12 cellular contexts compared by ENCODE assay signal in the genomic region with DNA sequence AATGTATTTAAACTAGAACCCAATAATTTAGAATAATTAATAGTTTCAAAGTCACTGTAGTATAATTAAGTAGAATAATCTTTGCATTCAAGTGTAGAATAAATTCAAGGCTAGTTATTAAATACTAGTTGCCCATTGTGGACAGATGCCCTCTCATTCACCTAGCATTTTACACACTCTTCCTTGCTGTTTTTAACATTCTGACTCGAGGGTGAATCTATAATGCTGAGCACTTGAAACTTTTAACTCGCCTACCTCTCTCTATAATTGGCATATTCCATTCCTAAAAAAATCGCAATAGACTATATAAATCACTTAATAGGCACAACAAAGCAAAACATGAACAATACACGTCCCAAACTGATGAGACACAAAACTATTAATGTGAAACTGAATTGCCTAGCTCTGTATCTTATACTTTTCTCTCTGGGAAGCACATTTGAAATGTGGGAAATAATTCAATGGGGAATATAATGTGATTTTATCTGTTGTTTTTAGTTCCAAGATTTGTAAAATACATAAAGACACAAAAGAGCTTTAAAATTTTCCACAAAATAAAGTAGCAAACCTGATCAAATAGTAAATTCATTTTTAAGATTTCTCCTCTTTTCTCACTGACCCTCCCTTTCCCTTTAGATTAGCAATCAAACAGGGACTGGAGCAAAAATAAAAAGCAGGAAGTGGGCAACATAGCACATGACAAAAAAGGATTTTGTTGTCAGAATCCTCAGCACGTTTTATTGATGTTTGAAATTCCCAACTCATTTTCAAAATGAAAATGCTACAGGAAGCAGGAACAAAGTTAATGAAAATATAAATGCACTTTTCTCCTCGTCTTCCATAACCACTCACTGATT.
DNase-seq lines count a peak whose midpoint lies in the region; ATAC-seq, FAIRE-seq and TF ChIP-seq lines count a peak whose summit lies in the region.
"Had no signal": no experiment of that assay in that cellular context is flagged by ENCODE, and none has a peak within 500 bp of the region (broad histone marks: within the 10 kb centered on the region; RNA-seq: fewer than 3 reads in every experiment).

No MANE protein-coding gene starts in this region.

- no peak overlapping the region for H3K27ac Mint-ChIP-seq in astrocyte (ENCODE audit: unreplicated experiment)
- no peak overlapping the region for H3K27ac Mint-ChIP-seq in activated CD4-positive, alpha-beta T cell treated with anti-CD3 and anti-CD28 coated beads, Interleukin-2, amount 10 ng/mL, durations not matched to agents 24 days and 14 days
- H3K27ac Mint-ChIP-seq: activated CD4-positive, alpha-beta memory T cell treated with anti-CD3 and anti-CD28 coated beads for 36 hours; CD8-positive, alpha-beta T cell had no signal

- no peaks in the 10 kb centered on the region for H3K9me3 Mint-ChIP-seq in astrocyte (ENCODE audit: unreplicated experiment)
- no peaks in the 10 kb centered on the region for H3K9me3 Mint-ChIP-seq in activated CD4-positive, alpha-beta T cell treated with anti-CD3 and anti-CD28 coated beads, Interleukin-2, amount 10 ng/mL, durations not matched to agents 24 days and 14 days
- H3K9me3 Mint-ChIP-seq: activated CD4-positive, alpha-beta memory T cell treated with anti-CD3 and anti-CD28 coated beads for 36 hours; CD8-positive, alpha-beta T cell had no signal

- no peaks in the 10 kb centered on the region for H3K27me3 Mint-ChIP-seq in astrocyte (ENCODE audit: low read depth, unreplicated experiment)
- H3K27me3 Mint-ChIP-seq in activated CD4-positive, alpha-beta T cell treated with anti-CD3 and anti-CD28 coated beads, Interleukin-2, amount 10 ng/mL, durations not matched to agents 24 days and 14 days, result peaks cover 9% of the 10 kb centered on the region
- H3K27me3 Mint-ChIP-seq: activated CD4-positive, alpha-beta memory T cell treated with anti-CD3 and anti-CD28 coated beads for 36 hours; central memory CD8-positive, alpha-beta T cell had no signal

- ATAC-seq in GM21723 (IDR thresholded peaks at IDR 0.05; ENCODE audit: unreplicated experiment), result peak; percentile 12
- ATAC-seq: CD8-positive, alpha-beta T cell had no signal

- H4K20me1 ChIP-seq in astrocyte (ENCODE audit: insufficient read depth, low read length), result no peaks in the 10 kb centered on the region

- peak overlapping the region; percentile 67 for H3K4me2 ChIP-seq in astrocyte (ENCODE audit: low read length)

- no peak overlapping the region for H3K4me3 Mint-ChIP-seq in astrocyte (ENCODE audit: unreplicated experiment)
- no peak overlapping the region for H3K4me3 Mint-ChIP-seq in activated CD4-positive, alpha-beta T cell treated with anti-CD3 and anti-CD28 coated beads, Interleukin-2, amount 10 ng/mL, durations not matched to agents 24 days and 14 days
- H3K4me3 Mint-ChIP-seq: activated CD4-positive, alpha-beta memory T cell treated with anti-CD3 and anti-CD28 coated beads for 36 hours; CD8-positive, alpha-beta T cell; central memory CD8-positive, alpha-beta T cell had no signal

- H3K27me3 ChIP-seq in astrocyte (ENCODE audit: insufficient read depth, low read length) (no peaks in the 10 kb centered on the region), muscle layer of colon (ENCODE audit: control insufficient read depth in 1 of 2, insufficient read depth in 2 of 2, low read length in 2 of 2) (no peaks in the 10 kb centered on the region)

- H3K9ac ChIP-seq in astrocyte (ENCODE audit: low read length), result no peak overlapping the region
- H3K9ac ChIP-seq in muscle layer of colon (ENCODE audit: low read length), result peak overlapping the region; percentile 34

- intact Hi-C loops in activated CD4-positive, alpha-beta T cell treated with anti-CD3 and anti-CD28 coated beads, Interleukin-2, amount 10 ng/mL, durations not matched to agents 24 days and 14 days (cut with micrococcal nuclease), result loop anchor here (10.0 kb wide), 1 partner anchor 197 kb away; no protein-coding TSS in a partner anchor

- H3K4me3 ChIP-seq in AG10803 (ENCODE audit: low read length) (peak overlapping the region; percentile 39; the same call in 1 of the 2 replicates), astrocyte (ENCODE audit: insufficient read depth, low read depth, low read length) (no peak overlapping the region), muscle layer of colon (ENCODE audit: low read depth in 1 of 2, low read length in 2 of 2) (peak overlapping the region in 1 of 2 donors; percentile 44)

- H3K4me1 ChIP-seq in astrocyte (ENCODE audit: insufficient read depth, low read length), result peaks cover 4% of the 10 kb centered on the region
- H3K4me1 ChIP-seq in muscle layer of colon (ENCODE audit: insufficient read depth, low read length), result peaks cover 19% of the 10 kb centered on the region

- no peaks in the 10 kb centered on the region for H3K79me2 ChIP-seq in astrocyte (ENCODE audit: insufficient read depth, low read length)

- H3K9me3 ChIP-seq in astrocyte (ENCODE audit: insufficient read depth, low read depth, low read length), result no peaks in the 10 kb centered on the region
- no peaks in the 10 kb centered on the region for H3K9me3 ChIP-seq in muscle layer of colon (ENCODE audit: low read length)

- no peak overlapping the region for H3K27ac ChIP-seq in astrocyte (ENCODE audit: low read depth, low read length)
- no peak overlapping the region for H3K27ac ChIP-seq in muscle layer of colon (ENCODE audit: low read depth, low read length)

- no peak for TF ChIP-seq CTCF in AG10803 (conservative IDR thresholded peaks at IDR 0.05; ENCODE audit: low read length)
- TF ChIP-seq CTCF in astrocyte (IDR thresholded peaks at IDR 0.05; ENCODE audit: insufficient read depth, low read depth, low read length), result no peak

- H3K36me3 ChIP-seq in astrocyte (ENCODE audit: insufficient read depth, low read length) (no peaks in the 10 kb centered on the region), muscle layer of colon (ENCODE audit: insufficient read depth, low read length) (no peaks in the 10 kb centered on the region)

- peak; percentile 69 for FAIRE-seq in astrocyte (lab: Jason Lieb, UNC)

- H3K36me3 Mint-ChIP-seq in astrocyte (ENCODE audit: low read depth, unreplicated experiment), result no peaks in the 10 kb centered on the region
- H3K36me3 Mint-ChIP-seq in activated CD4-positive, alpha-beta T cell treated with anti-CD3 and anti-CD28 coated beads, Interleukin-2, amount 10 ng/mL, durations not matched to agents 24 days and 14 days (ENCODE audit: low read depth), result no peaks in the 10 kb centered on the region
- H3K36me3 Mint-ChIP-seq: activated CD4-positive, alpha-beta memory T cell treated with anti-CD3 and anti-CD28 coated beads for 36 hours; CD8-positive, alpha-beta T cell had no signal

- H2AFZ ChIP-seq in astrocyte (ENCODE audit: low read depth, low read length), result peak overlapping the region; percentile 39

- DNase-seq in AG10803 (ENCODE audit: low read depth) (no peak), astrocyte (ENCODE audit: low read depth) (no peak), NCI-H146 treated with DMSO at 0.1 percent for 48 hours (lab: John Stamatoyannopoulos, UW; ENCODE audit: unreplicated experiment) (no peak), dedifferentiated amniotic fluid mesenchymal stem cell (ENCODE audit: extremely low spot score) (no peak), NCI-H526 treated with DMSO at 0.1 percent for 48 hours (lab: John Stamatoyannopoulos, UW) (no peak)
- DNase-seq in activated CD4-positive, alpha-beta T cell treated with anti-CD3 and anti-CD28 coated beads, Interleukin-2, amount 10 ng/mL, durations not matched to agents 24 days and 14 days, result no peak
- DNase-seq: activated CD4-positive, alpha-beta memory T cell treated with anti-CD3 and anti-CD28 coated beads for 36 hours; CD8-positive, alpha-beta T cell; NCI-H524 had no signal

- peaks cover 24% of the 10 kb centered on the region for H3K4me1 Mint-ChIP-seq in astrocyte (ENCODE audit: low read depth, unreplicated experiment)
- peaks cover 8% of the 10 kb centered on the region for H3K4me1 Mint-ChIP-seq in activated CD4-positive, alpha-beta T cell treated with anti-CD3 and anti-CD28 coated beads, Interleukin-2, amount 10 ng/mL, durations not matched to agents 24 days and 14 days
- H3K4me1 Mint-ChIP-seq: central memory CD8-positive, alpha-beta T cell had no signal
